Comparison of ENCODE assay signal across 20 cellular contexts in the genomic region with DNA sequence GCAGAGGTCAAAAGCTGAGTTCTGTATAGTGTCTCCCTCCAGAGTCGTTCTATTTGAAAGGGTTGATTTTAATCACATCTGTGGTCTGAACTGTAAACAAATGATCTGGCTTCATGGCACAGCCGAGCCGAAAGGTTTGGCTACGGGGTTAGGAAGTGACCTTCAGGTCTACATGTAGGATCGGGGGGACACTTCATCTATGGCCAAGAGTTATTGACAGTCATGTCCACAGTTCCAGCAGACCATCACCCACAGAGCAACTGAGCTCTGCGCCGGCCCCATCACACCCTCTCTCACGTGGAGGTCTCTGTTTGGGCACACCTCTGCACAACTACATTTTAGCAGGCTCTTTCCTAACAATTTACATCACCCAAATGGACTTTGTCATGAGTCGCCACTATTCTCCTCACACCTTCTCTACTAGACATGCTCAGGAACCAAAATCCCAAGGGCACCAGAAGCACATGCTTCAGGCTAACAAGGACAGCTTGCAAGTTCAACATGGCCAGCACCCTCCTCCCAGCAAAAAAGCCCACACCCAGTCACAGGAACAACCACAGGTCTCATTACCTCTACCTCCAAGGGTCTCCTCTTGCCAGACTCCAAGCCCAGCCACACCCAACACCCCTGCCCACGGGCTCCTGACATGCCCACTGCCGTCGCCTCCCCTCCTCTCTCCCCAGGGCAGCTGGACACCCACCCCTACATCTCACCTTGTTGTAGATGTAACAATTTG. TPM values are rescaled to one million over a fixed set of nuclear protein-coding genes. Genes with fewer than 3 reads are reported as not detected.
DNase-seq lines count a peak whose midpoint lies in the region; ATAC-seq and TF ChIP-seq lines count a peak whose summit lies in the region.
"Had no signal": no experiment of that assay in that cellular context is flagged by ENCODE, and none has a peak within 500 bp of the region (broad histone marks: within the 10 kb centered on the region; RNA-seq: fewer than 3 reads in every experiment).

No MANE protein-coding gene starts in this region.

- H3K4me1 ChIP-seq in HEK293 (ENCODE audit: control insufficient read depth, insufficient read depth, low read length) = no peaks in the 10 kb centered on the region
- H3K4me1 ChIP-seq: BLaER1 had no signal

- no peak for DNase-seq in CD4-positive, alpha-beta T cell
- DNase-seq in central memory CD8-positive, alpha-beta T cell (ENCODE audit: low spot score in 2 of 2) = no peak
- DNase-seq in naive B cell (no peak), H7 (no peak), islet precursor cell (no peak), 8988T (no peak)
- DNase-seq: DND-41, mesendoderm, NCI-H187, NCI-H524, PC-3, SK-N-SH had no signal

- POLR2A ChIA-PET in CD4-positive, alpha-beta T cell (lab: Charles Lee) = no interaction called here
- POLR2A ChIA-PET in HEK293 (lab: Yijun Ruan, JAX) = no interaction called here

- no peaks in the 10 kb centered on the region for H3K27me3 ChIP-seq in CD4-positive, alpha-beta T cell (ENCODE audit: control insufficient read depth, insufficient read depth, low read length)
- H3K27me3 ChIP-seq in H7 (ENCODE audit: control insufficient read depth, insufficient read depth, low read length) = no peaks in the 10 kb centered on the region
- H3K27me3 ChIP-seq: BLaER1, gastroesophageal sphincter had no signal

- H3K4me1 Mint-ChIP-seq in CD4-positive, alpha-beta T cell (ENCODE audit: low read depth) = peaks cover 41% of the 10 kb centered on the region
- H3K4me1 Mint-ChIP-seq in central memory CD8-positive, alpha-beta T cell = peaks cover 57% of the 10 kb centered on the region
- peaks cover 36 to 54% (median 41%) of the 10 kb centered on the region in 3 donors for H3K4me1 Mint-ChIP-seq in naive B cell

- H3K27me3 Mint-ChIP-seq in CD4-positive, alpha-beta T cell = no peaks in the 10 kb centered on the region
- H3K27me3 Mint-ChIP-seq in central memory CD8-positive, alpha-beta T cell = no peaks in the 10 kb centered on the region
- H3K27me3 Mint-ChIP-seq in naive B cell = no peaks in the 10 kb centered on the region

- CTCF ChIA-PET in CD4-positive, alpha-beta T cell (lab: Charles Lee) = no interaction called here
- CTCF ChIA-PET in HEK293 (lab: Yijun Ruan, JAX) = interaction anchor here (0.6 to 1.0 kb wide), 3 partner anchors 13 to 198 kb away, joined by 3 to 4 read pairs (median 3); no protein-coding TSS in a partner anchor

- ATAC-seq in CD4-positive, alpha-beta T cell (ENCODE audit: poor library complexity) = no peak
- no peak for ATAC-seq in central memory CD8-positive, alpha-beta T cell (replicated peaks; ENCODE audit: extremely low read depth, poor library complexity, severe bottlenecking)
- ATAC-seq in naive B cell (ENCODE audit: low read depth in 2 of 2) (no peak), HG03135 (IDR thresholded peaks at IDR 0.05; ENCODE audit: unreplicated experiment) (no peak)
- ATAC-seq: gastroesophageal sphincter, HCT116, PC-3 had no signal

- intact Hi-C loops in CD4-positive, alpha-beta T cell (cut with DNase I, micrococcal nuclease) = loop anchor here in 1 of 2 experiments (10.0 kb wide), 1 partner anchor 174 kb away; no protein-coding TSS in a partner anchor

- H3K9me3 ChIP-seq in CD4-positive, alpha-beta T cell (ENCODE audit: control insufficient read depth, low read length) = no peaks in the 10 kb centered on the region
- H3K9me3 ChIP-seq in HEK293 (ENCODE audit: control insufficient read depth, insufficient read depth, low read depth, low read length) = no peaks in the 10 kb centered on the region
- H3K9me3 ChIP-seq: BLaER1, gastroesophageal sphincter, SK-N-SH had no signal

- H3K9me3 Mint-ChIP-seq in CD4-positive, alpha-beta T cell = no peaks in the 10 kb centered on the region
- H3K9me3 Mint-ChIP-seq in central memory CD8-positive, alpha-beta T cell = no peaks in the 10 kb centered on the region
- H3K9me3 Mint-ChIP-seq in naive B cell = no peaks in the 10 kb centered on the region

- no peak overlapping the region for H3K27ac ChIP-seq in CD4-positive, alpha-beta T cell (ENCODE audit: low read depth, low read length)
- no peak overlapping the region for H3K27ac ChIP-seq in HEK293 (ENCODE audit: extremely low read depth, low read depth, low read length)
- H3K27ac ChIP-seq: BLaER1, parathyroid adenoma had no signal

- H3K4me3 ChIP-seq in HEK293 (ENCODE audit: low read depth, low read length) = no peak overlapping the region
- no peak overlapping the region for H3K4me3 ChIP-seq in H7 (ENCODE audit: insufficient read depth, low read depth, low read length)
- H3K4me3 ChIP-seq: BLaER1, gastroesophageal sphincter, skin epidermis had no signal

- peaks cover 30 to 100% of the 10 kb centered on the region in 2 experiments for H3K36me3 ChIP-seq in HEK293 (ENCODE audit: control insufficient read depth in 2 of 2, insufficient read depth in 1 of 2, low read length in 2 of 2)
- peaks cover 59% of the 10 kb centered on the region for H3K36me3 ChIP-seq in H7 (replicated peaks; ENCODE audit: control insufficient read depth, insufficient read depth, low read length)

- TF ChIP-seq CTCF in CD4-positive, alpha-beta T cell (IDR thresholded peaks at IDR 0.05) = no peak
- no peak for TF ChIP-seq CTCF in HEK293 (tag by site-specific recombination; IDR thresholded peaks at IDR 0.05)

- peaks cover 92% of the 10 kb centered on the region for H3K36me3 Mint-ChIP-seq in CD4-positive, alpha-beta T cell (ENCODE audit: low read depth)
- H3K36me3 Mint-ChIP-seq in central memory CD8-positive, alpha-beta T cell (ENCODE audit: insufficient read depth) = peaks cover 48% of the 10 kb centered on the region
- peaks cover 13 to 23% of the 10 kb centered on the region in 2 donors for H3K36me3 Mint-ChIP-seq in naive B cell

- peak overlapping the region; percentile 81 for H3K27ac Mint-ChIP-seq in CD4-positive, alpha-beta T cell
- H3K27ac Mint-ChIP-seq in central memory CD8-positive, alpha-beta T cell (ENCODE audit: low read depth) = peak overlapping the region; percentile 74
- H3K27ac Mint-ChIP-seq in naive B cell = peak overlapping the region in 5 of 6 donors; percentile 73 to 92 (median 75)

- H3K4me3 Mint-ChIP-seq in CD4-positive, alpha-beta T cell = no peak overlapping the region
- no peak overlapping the region for H3K4me3 Mint-ChIP-seq in central memory CD8-positive, alpha-beta T cell
- no peak overlapping the region for H3K4me3 Mint-ChIP-seq in naive B cell

TF ChIP-seq in HEK293, 187 proteins besides CTCF, POLR2A, EP300 and RAD21:
- TF ChIP-seq, protein P1, sequence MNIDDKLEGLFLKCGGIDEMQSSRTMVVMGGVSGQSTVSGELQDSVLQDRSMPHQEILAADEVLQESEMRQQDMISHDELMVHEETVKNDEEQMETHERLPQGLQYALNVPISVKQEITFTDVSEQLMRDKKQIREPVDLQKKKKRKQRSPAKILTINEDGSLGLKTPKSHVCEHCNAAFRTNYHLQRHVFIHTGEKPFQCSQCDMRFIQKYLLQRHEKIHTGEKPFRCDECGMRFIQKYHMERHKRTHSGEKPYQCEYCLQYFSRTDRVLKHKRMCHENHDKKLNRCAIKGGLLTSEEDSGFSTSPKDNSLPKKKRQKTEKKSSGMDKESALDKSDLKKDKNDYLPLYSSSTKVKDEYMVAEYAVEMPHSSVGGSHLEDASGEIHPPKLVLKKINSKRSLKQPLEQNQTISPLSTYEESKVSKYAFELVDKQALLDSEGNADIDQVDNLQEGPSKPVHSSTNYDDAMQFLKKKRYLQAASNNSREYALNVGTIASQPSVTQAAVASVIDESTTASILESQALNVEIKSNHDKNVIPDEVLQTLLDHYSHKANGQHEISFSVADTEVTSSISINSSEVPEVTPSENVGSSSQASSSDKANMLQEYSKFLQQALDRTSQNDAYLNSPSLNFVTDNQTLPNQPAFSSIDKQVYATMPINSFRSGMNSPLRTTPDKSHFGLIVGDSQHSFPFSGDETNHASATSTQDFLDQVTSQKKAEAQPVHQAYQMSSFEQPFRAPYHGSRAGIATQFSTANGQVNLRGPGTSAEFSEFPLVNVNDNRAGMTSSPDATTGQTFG (tag by site-specific recombination; IDR thresholded peaks at IDR 0.05; ENCODE audit: borderline replicate concordance) = no peak
- peak; percentile 45 for TF ChIP-seq ZFHX2 (tag by site-specific recombination; conservative IDR thresholded peaks at IDR 0.05)
- TF ChIP-seq ZNF677 (tag by site-specific recombination; IDR thresholded peaks at IDR 0.05) = no peak
- TF ChIP-seq ZNF423 (tag by site-specific recombination; IDR thresholded peaks at IDR 0.05) = no peak
- peak; percentile 57; the same call in 1 of the 2 replicates for TF ChIP-seq EGR2 (tag by site-specific recombination; IDR thresholded peaks at IDR 0.05; ENCODE audit: low read depth)

RNA-seq across cellular contexts. Expression of a gene that starts 36.1 kb away (rescaled TPM):
- total RNA-seq in CD4-positive, alpha-beta T cell = not detected
- polyA plus RNA-seq in naive B cell (ENCODE audit: low read depth in 6 of 6) = not detected
- 5.4 and 6.2 TPM in 2 replicates for total RNA-seq in H7 (2014; rRNA removed; shearing (Covaris generic))
- total RNA-seq: LHCN-M2, PC-3 had no signal
